23 cellular contexts compared by ENCODE assay signal in genomic region chr15:25767356-25768151, GRCh38.
A peak's percentile ranks its signal among the peaks of the same experiment; 100 is the strongest.
DNase-seq lines count a peak whose midpoint lies in the region; ATAC-seq and TF ChIP-seq lines count a peak whose summit lies in the region.
"Had no signal": no experiment of that assay in that cellular context is flagged by ENCODE, and none has a peak within 500 bp of the region (broad histone marks: within the 10 kb centered on the region; RNA-seq: fewer than 3 reads in every experiment).

No MANE protein-coding gene starts in this region.

- no peak overlapping the region for H3K4me3 ChIP-seq in upper lobe of left lung

- in situ Hi-C loops in G401 (cut with HindIII; ENCODE audit: low sequenced_read_pairs) = no loop called here

- no peaks in the 10 kb centered on the region for H3K9me3 Mint-ChIP-seq in activated CD8-positive, alpha-beta T cell treated with anti-CD3 and anti-CD28 coated beads, Interleukin-2, amount 10 ng/mL, durations not matched to agents 7 days and 5 days (ENCODE audit: insufficient read depth)
- no peaks in the 10 kb centered on the region for H3K9me3 Mint-ChIP-seq in activated CD8-positive, alpha-beta T cell treated with anti-CD3 and anti-CD28 coated beads for 36 hours

- no peaks in the 10 kb centered on the region for H3K27me3 Mint-ChIP-seq in activated CD8-positive, alpha-beta T cell treated with anti-CD3 and anti-CD28 coated beads, Interleukin-2, amount 10 ng/mL, durations not matched to agents 7 days and 5 days (ENCODE audit: low read depth)
- H3K27me3 Mint-ChIP-seq in activated CD8-positive, alpha-beta T cell treated with anti-CD3 and anti-CD28 coated beads for 36 hours = no peaks in the 10 kb centered on the region
- H3K27me3 Mint-ChIP-seq: CD8-positive, alpha-beta memory T cell had no signal

- no peaks in the 10 kb centered on the region for H3K9me3 ChIP-seq in upper lobe of left lung
- H3K9me3 ChIP-seq: BE2C had no signal

- WGBS in upper lobe of left lung, 2 donors = 92% methylated on average over 6 to 13 of the region's 13 CpGs

- peaks cover 4% of the 10 kb centered on the region for H3K4me1 Mint-ChIP-seq in activated CD8-positive, alpha-beta T cell treated with anti-CD3 and anti-CD28 coated beads, Interleukin-2, amount 10 ng/mL, durations not matched to agents 7 days and 5 days (ENCODE audit: low read depth)
- peaks cover 2% of the 10 kb centered on the region for H3K4me1 Mint-ChIP-seq in activated CD8-positive, alpha-beta T cell treated with anti-CD3 and anti-CD28 coated beads for 36 hours (ENCODE audit: low read depth)

- H3K36me3 ChIP-seq in upper lobe of left lung = no peaks in the 10 kb centered on the region
- H3K36me3 ChIP-seq: BE2C had no signal

- no peak for TF ChIP-seq POLR2A in upper lobe of left lung (IDR thresholded peaks at IDR 0.05)

- no peak for TF ChIP-seq EP300 in upper lobe of left lung (IDR thresholded peaks at IDR 0.05)

- H3K36me3 Mint-ChIP-seq in activated CD8-positive, alpha-beta T cell treated with anti-CD3 and anti-CD28 coated beads, Interleukin-2, amount 10 ng/mL, durations not matched to agents 7 days and 5 days (ENCODE audit: low read depth) = peaks cover 40% of the 10 kb centered on the region
- peaks cover 21% of the 10 kb centered on the region for H3K36me3 Mint-ChIP-seq in activated CD8-positive, alpha-beta T cell treated with anti-CD3 and anti-CD28 coated beads for 36 hours (ENCODE audit: low read depth)

- POLR2A ChIA-PET in activated CD8-positive, alpha-beta T cell treated with anti-CD3 and anti-CD28 coated beads, Interleukin-2, amount 10 ng/mL, durations not matched to agents 7 days and 5 days (lab: Charles Lee) = no interaction called here
- POLR2A ChIA-PET in activated CD8-positive, alpha-beta T cell treated with anti-CD3 and anti-CD28 coated beads for 36 hours (lab: Charles Lee) = no interaction called here

- peak; percentile 3 for DNase-seq in activated CD8-positive, alpha-beta T cell treated with anti-CD3 and anti-CD28 coated beads, Interleukin-2, amount 10 ng/mL, durations not matched to agents 7 days and 5 days
- DNase-seq in activated CD8-positive, alpha-beta T cell treated with anti-CD3 and anti-CD28 coated beads for 36 hours = no peak
- peak; percentile 7 for DNase-seq in NCI-H524 treated with DMSO at 0.1 percent for 48 hours (lab: John Stamatoyannopoulos, UW)
- DNase-seq in ecto neural progenitor cell (ENCODE audit: low spot score) = peak; percentile 37
- DNase-seq in upper lobe of left lung = no peak
- DNase-seq in G401 (ENCODE audit: low spot score) = no peak
- no peak for DNase-seq in putamen (ENCODE audit: low spot score)
- DNase-seq: 8988T; ACHN; BE2C; CD8-positive, alpha-beta memory T cell; DMS79 treated with DMSO at 0.1 percent for 48 hours; NCI-H1092; NCI-H1436 treated with DMSO at 0.1 percent for 48 hours; NCI-H187 treated with DMSO at 0.1 percent for 48 hours; NCI-H2171 treated with DMSO at 0.1 percent for 48 hours; NCI-H526; SHP77 had no signal

- H3K4me1 ChIP-seq in upper lobe of left lung = no peaks in the 10 kb centered on the region
- H3K4me1 ChIP-seq: BE2C had no signal

- CTCF ChIA-PET in activated CD8-positive, alpha-beta T cell treated with anti-CD3 and anti-CD28 coated beads, Interleukin-2, amount 10 ng/mL, durations not matched to agents 7 days and 5 days (lab: Charles Lee) = no interaction called here
- CTCF ChIA-PET in activated CD8-positive, alpha-beta T cell treated with anti-CD3 and anti-CD28 coated beads for 36 hours (lab: Charles Lee) = no interaction called here

- ATAC-seq in activated CD8-positive, alpha-beta T cell treated with anti-CD3 and anti-CD28 coated beads, Interleukin-2, amount 10 ng/mL, durations not matched to agents 7 days and 5 days = no peak
- ATAC-seq in activated CD8-positive, alpha-beta T cell treated with anti-CD3 and anti-CD28 coated beads for 36 hours = no peak
- peak; percentile 8 to 50 for ATAC-seq in upper lobe of left lung (ENCODE audit: low FRiP score in 2 of 2)
- ATAC-seq in GM19455 (IDR thresholded peaks at IDR 0.05; ENCODE audit: unreplicated experiment) = no peak
- ATAC-seq: Panc1 had no signal

- H3K27ac Mint-ChIP-seq in activated CD8-positive, alpha-beta T cell treated with anti-CD3 and anti-CD28 coated beads, Interleukin-2, amount 10 ng/mL, durations not matched to agents 7 days and 5 days = no peak overlapping the region
- no peak overlapping the region for H3K27ac Mint-ChIP-seq in activated CD8-positive, alpha-beta T cell treated with anti-CD3 and anti-CD28 coated beads for 36 hours
- H3K27ac Mint-ChIP-seq: CD8-positive, alpha-beta memory T cell had no signal

- no peaks in the 10 kb centered on the region for H3K27me3 ChIP-seq in upper lobe of left lung
- H3K27me3 ChIP-seq: BE2C had no signal

- H3K27ac ChIP-seq in upper lobe of left lung = no peak overlapping the region
- H3K27ac ChIP-seq: HL-60, RWPE1 had no signal

- TF ChIP-seq CTCF in activated CD8-positive, alpha-beta T cell treated with anti-CD3 and anti-CD28 coated beads for 36 hours (IDR thresholded peaks at IDR 0.05) = no peak
- TF ChIP-seq CTCF in upper lobe of left lung (IDR thresholded peaks at IDR 0.05) = no peak

- intact Hi-C loops in activated CD8-positive, alpha-beta T cell treated with anti-CD3 and anti-CD28 coated beads for 36 hours (cut with micrococcal nuclease) = no loop called here

- H3K4me3 Mint-ChIP-seq in activated CD8-positive, alpha-beta T cell treated with anti-CD3 and anti-CD28 coated beads, Interleukin-2, amount 10 ng/mL, durations not matched to agents 7 days and 5 days = no peak overlapping the region
- no peak overlapping the region for H3K4me3 Mint-ChIP-seq in activated CD8-positive, alpha-beta T cell treated with anti-CD3 and anti-CD28 coated beads for 36 hours
- H3K4me3 Mint-ChIP-seq: CD14-positive monocyte; CD8-positive, alpha-beta memory T cell had no signal

Comparison
In these comparisons a context has a peak if more than half of its experiments do, and no peak if none do; other contexts are left out.
1. DNase-seq: peak in activated CD8-positive, alpha-beta T cell treated with anti-CD3 and anti-CD28 coated beads, Interleukin-2, amount 10 ng/mL, durations not matched to agents 7 days and 5 days (single experiment), NCI-H524 treated with DMSO at 0.1 percent for 48 hours (single experiment) and ecto neural progenitor cell (single experiment); none in activated CD8-positive, alpha-beta T cell treated with anti-CD3 and anti-CD28 coated beads for 36 hours (single experiment), upper lobe of left lung (0 of 2), G401 (single experiment) and putamen (single experiment).
2. ATAC-seq: peak in upper lobe of left lung (2 of 2); none in activated CD8-positive, alpha-beta T cell treated with anti-CD3 and anti-CD28 coated beads, Interleukin-2, amount 10 ng/mL, durations not matched to agents 7 days and 5 days (single experiment), activated CD8-positive, alpha-beta T cell treated with anti-CD3 and anti-CD28 coated beads for 36 hours (single experiment) and GM19455 (single experiment).